In genomic region chr1:24186711-24186992, GRCh38 we compare ENCODE assay signal across 10 cellular contexts. TPM values are rescaled to one million over a fixed set of nuclear protein-coding genes. Genes with fewer than 3 reads are reported as not detected.
DNase-seq lines count a peak whose midpoint lies in the region; ATAC-seq and TF ChIP-seq lines count a peak whose summit lies in the region.
"Had no signal": no experiment of that assay in that cellular context is flagged by ENCODE, and none has a peak within 500 bp of the region (broad histone marks: within the 10 kb centered on the region; RNA-seq: fewer than 3 reads in every experiment).

No MANE protein-coding gene starts in this region.

- H3K4me1 Mint-ChIP-seq in activated T-cell treated with anti-CD3 and anti-CD28 coated beads, Interleukin-2, amount 50 U/mL, for 24 hours (ENCODE audit: low read depth) = peaks cover 47% of the 10 kb centered on the region

- H3K36me3 ChIP-seq in body of pancreas (replicated peaks in 1 of 2; ENCODE audit: insufficient read depth in 1 of 2, low read depth in 2 of 2) (no peaks in the 10 kb centered on the region), lung (ENCODE audit: control insufficient read depth in 2 of 2, insufficient read depth in 2 of 2, low read length in 2 of 2) (no peaks in the 10 kb centered on the region), tibial artery (no peaks in the 10 kb centered on the region)

- H3K36me3 Mint-ChIP-seq in activated T-cell treated with anti-CD3 and anti-CD28 coated beads, Interleukin-2, amount 50 U/mL, for 24 hours (ENCODE audit: low read depth) = no peaks in the 10 kb centered on the region

- ATAC-seq in body of pancreas = peak; percentile 10
- no peak for ATAC-seq in lung (ENCODE audit: insufficient read depth, low FRiP score)

- H3K4me3 Mint-ChIP-seq in activated T-cell treated with anti-CD3 and anti-CD28 coated beads, Interleukin-2, amount 50 U/mL, for 24 hours = peak overlapping the region; percentile 78

- intact Hi-C loops in body of pancreas (cut with DNase I) = no loop called here
- intact Hi-C loops in tibial artery (cut with DNase I; ENCODE audit: low total_unique reads) = no loop called here

- 8 to 14% methylated on average over 8 of the region's 8 CpGs for WGBS in body of pancreas, 2 donors
- 26 to 37% methylated on average over 8 of the region's 8 CpGs for WGBS in lung, 2 donors

- H3K9me3 ChIP-seq in body of pancreas (no peaks in the 10 kb centered on the region), lung (ENCODE audit: control insufficient read depth in 2 of 2, insufficient read depth in 1 of 2, low read length in 1 of 2) (peaks cover 0 to 2% of the 10 kb centered on the region in 2 donors), tibial artery (no peaks in the 10 kb centered on the region)

- TF ChIP-seq CTCF in body of pancreas (IDR thresholded peaks at IDR 0.05) (no peak), lung (IDR thresholded peaks at IDR 0.05; ENCODE audit: control extremely low read depth, extremely low read depth) (no peak), tibial artery (IDR thresholded peaks at IDR 0.05) (no peak)

- TF ChIP-seq POLR2A in body of pancreas (IDR thresholded peaks at IDR 0.05) = no peak
- no peak for TF ChIP-seq POLR2A in erythroblast (IDR thresholded peaks at IDR 0.05; ENCODE audit: low read length)

- H3K27ac ChIP-seq in body of pancreas (peak overlapping the region; percentile 67 to 99 (median 88)), lung (ENCODE audit: low read depth in 1 of 2, low read length in 1 of 2) (peak overlapping the region; percentile 68 to 82), tibial artery (no peak overlapping the region)
- H3K27ac ChIP-seq: C4-2B had no signal

- no peak for DNase-seq in activated T-cell treated with anti-CD3 and anti-CD28 coated beads, Interleukin-2, amount 50 U/mL, for 24 hours
- DNase-seq in activated T-cell treated with anti-CD3 and anti-CD28 coated beads for 4 hours (no peak), body of pancreas (peak in 1 of 4 donors; percentile 41), lung (ENCODE audit: low spot score) (no peak), tibial artery (no peak), dermis blood vessel endothelial cell (no peak), GF-D8 (lab: John Stamatoyannopoulos, UW) (no peak), erythroblast (lab: John Stamatoyannopoulos, UW) (no peak)
- DNase-seq: SIG-M5 had no signal

- H3K27ac Mint-ChIP-seq in activated T-cell treated with anti-CD3 and anti-CD28 coated beads, Interleukin-2, amount 50 U/mL, for 24 hours = peak overlapping the region; percentile 73

- peaks cover 5% of the 10 kb centered on the region for H3K27me3 Mint-ChIP-seq in activated T-cell treated with anti-CD3 and anti-CD28 coated beads, Interleukin-2, amount 50 U/mL, for 24 hours

- H3K4me1 ChIP-seq in body of pancreas = peaks cover 19% of the 10 kb centered on the region
- peaks cover 0 to 5% of the 10 kb centered on the region in 2 donors for H3K4me1 ChIP-seq in lung (ENCODE audit: control insufficient read depth in 2 of 2, insufficient read depth in 2 of 2, low read length in 2 of 2)
- peaks cover 0 to 16% (median 9%) of the 10 kb centered on the region in 4 donors for H3K4me1 ChIP-seq in tibial artery

- H3K9me3 Mint-ChIP-seq in activated T-cell treated with anti-CD3 and anti-CD28 coated beads, Interleukin-2, amount 50 U/mL, for 24 hours = peaks cover 5% of the 10 kb centered on the region

- H3K4me3 ChIP-seq in body of pancreas = peak overlapping the region in 1 of 2 donors; percentile 34
- no peak overlapping the region for H3K4me3 ChIP-seq in lung
- peak overlapping the region; percentile 38 to 49 for H3K4me3 ChIP-seq in tibial artery

- H3K27me3 ChIP-seq in body of pancreas (no peaks in the 10 kb centered on the region), lung (ENCODE audit: control insufficient read depth, insufficient read depth) (no peaks in the 10 kb centered on the region), tibial artery (peaks cover 0 to 59% of the 10 kb centered on the region in 2 donors)

RNA-seq across cellular contexts. Expression of gene IFNLR1, which starts 0.4 kb away (rescaled TPM):
- total RNA-seq in body of pancreas (1 to 10 TPM; 4.6 to 5.4 TPM), lung (1 to 10 TPM; 2.4 to 9.0 TPM), dermis blood vessel endothelial cell (under 0.01 and 0.05 TPM in 2 replicates)
- polyA plus RNA-seq in lung = 1 to 10 TPM; 1.2 to 3.0 TPM

RNA-seq across cellular contexts. Expression of gene IL22RA1, which starts 43.7 kb away (rescaled TPM):
- 100 to 1,000 TPM in 1 of 2 donors, 10 to 100 TPM in 1; 49.1 to 133 TPM for total RNA-seq in body of pancreas
- 1 to 10 TPM in 1 of 2 donors, under 1 TPM in 1; 0.17 to 1.0 TPM for total RNA-seq in lung
- polyA plus RNA-seq in lung = under 1 TPM; 0.09 to 0.30 TPM
- not detected in 2 replicates for total RNA-seq in dermis blood vessel endothelial cell

Comparison
In these comparisons a context has a peak if more than half of its experiments do, and no peak if none do; other contexts are left out.
1. H3K27ac ChIP-seq: peak in body of pancreas (4 of 4) and lung (2 of 2); none in tibial artery (0 of 2).
2. RNA of gene IL22RA1, which starts 43.7 kb away (total RNA-seq): 49.1 to 133 TPM in body of pancreas; 0.17 to 1.0 TPM in lung and not detected in dermis blood vessel endothelial cell; every median in the first group is over 10 times any median in the second.